ENCODE assay signal across 11 cellular contexts in the genomic region with DNA sequence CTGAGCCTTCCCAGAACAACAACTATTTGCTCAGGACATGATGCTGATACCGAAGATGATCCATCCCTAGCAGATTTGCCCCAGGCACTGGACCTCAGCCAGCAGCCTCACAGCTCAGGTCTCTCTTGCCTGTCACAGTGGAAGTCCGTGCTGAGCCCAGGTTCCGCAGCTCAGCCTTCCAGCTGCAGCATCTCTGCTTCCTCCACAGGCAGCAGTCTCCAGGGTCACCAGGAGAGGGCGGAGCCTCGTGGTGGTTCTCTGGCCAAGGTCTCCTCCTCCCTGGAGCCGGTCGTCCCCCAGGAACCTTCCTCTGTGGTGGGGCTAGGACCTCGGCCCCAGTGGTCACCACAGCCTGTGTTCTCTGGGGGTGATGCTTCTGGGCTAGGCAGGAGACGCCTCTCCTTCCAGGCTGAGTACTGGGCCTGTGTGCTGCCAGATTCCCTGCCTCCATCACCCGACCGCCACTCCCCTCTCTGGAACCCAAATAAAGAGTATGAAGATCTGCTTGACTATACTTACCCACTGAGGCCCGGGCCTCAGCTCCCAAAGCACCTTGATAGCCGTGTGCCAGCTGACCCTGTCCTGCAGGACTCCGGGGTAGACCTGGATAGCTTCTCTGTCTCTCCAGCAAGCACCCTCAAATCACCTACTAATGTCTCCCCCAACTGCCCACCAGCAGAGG. TPM values are rescaled to one million over a fixed set of nuclear protein-coding genes. Genes with fewer than 3 reads are reported as not detected.
DNase-seq lines count a peak whose midpoint lies in the region; ATAC-seq, FAIRE-seq and TF ChIP-seq lines count a peak whose summit lies in the region.
"Had no signal": no experiment of that assay in that cellular context is flagged by ENCODE, and none has a peak within 500 bp of the region (broad histone marks: within the 10 kb centered on the region; RNA-seq: fewer than 3 reads in every experiment).

No MANE protein-coding gene starts in this region.

- no peak for ATAC-seq in activated naive CD4-positive, alpha-beta T cell treated with anti-CD3 and anti-CD28 coated beads, Interleukin-2, amount 50 U/mL, for 72 hours
- ATAC-seq in GM21390 (IDR thresholded peaks at IDR 0.05; ENCODE audit: unreplicated experiment) (no peak), GM19324 (IDR thresholded peaks at IDR 0.05; ENCODE audit: low FRiP score, unreplicated experiment) (no peak)

- H3K36me3 ChIP-seq in WERI-Rb-1 (peaks cover 59% of the 10 kb centered on the region), testis (ENCODE audit: low read depth, missing control alignments) (no peaks in the 10 kb centered on the region)

- no peak for FAIRE-seq in RCC 7860 (lab: Jason Lieb, UNC)

- H3K9me3 ChIP-seq in WERI-Rb-1 (ENCODE audit: severe bottlenecking) (no peaks in the 10 kb centered on the region), testis (no peaks in the 10 kb centered on the region)

- H3K4me1 ChIP-seq in testis = peaks cover 35% of the 10 kb centered on the region

- 64 to 69% methylated on average over 3 to 14 of the region's 14 CpGs for WGBS in testis, 2 donors

- H3K27ac ChIP-seq in WERI-Rb-1 (no peak overlapping the region), testis (no peak overlapping the region)

- DNase-seq in activated naive CD4-positive, alpha-beta T cell treated with anti-CD3 and anti-CD28 coated beads, Interleukin-2, amount 50 U/mL, for 72 hours (ENCODE audit: low spot score in 2 of 2) = no peak
- DNase-seq in activated naive CD4-positive, alpha-beta T cell treated with Interleukin-2 at 50 U/mL for 16 hours = no peak
- no peak for DNase-seq in WERI-Rb-1
- peak; percentile 18 for DNase-seq in fibroblast of villous mesenchyme (ENCODE audit: low read depth)
- DNase-seq in testis = peak; percentile 44
- no peak for DNase-seq in RCC 7860 (ENCODE audit: low spot score)
- DNase-seq: cerebellar nuclear complex, DMS79 treated with DMSO at 0.1 percent for 48 hours had no signal

- H3K27me3 ChIP-seq in WERI-Rb-1 (ENCODE audit: insufficient read depth, low read depth, severe bottlenecking) (no peaks in the 10 kb centered on the region), testis (no peaks in the 10 kb centered on the region)

- TF ChIP-seq CTCF in WERI-Rb-1 (IDR thresholded peaks at IDR 0.05; ENCODE audit: low read depth, low read length) (peak; percentile 59), fibroblast of villous mesenchyme (IDR thresholded peaks at IDR 0.05; ENCODE audit: insufficient read depth, low read depth, low read length) (peak; percentile 50), testis (IDR thresholded peaks at IDR 0.05) (peak in 1 of 3 experiments; percentile 7)

- no peak overlapping the region for H3K4me3 ChIP-seq in WERI-Rb-1 (ENCODE audit: low read depth, low read length)
- H3K4me3 ChIP-seq in fibroblast of villous mesenchyme (ENCODE audit: low read depth, low read length) = no peak overlapping the region
- H3K4me3 ChIP-seq in testis = no peak overlapping the region

- intact Hi-C loops in testis (cut with DNase I; ENCODE audit: low total_unique reads) = loop anchor here (2.0 kb wide), 1 partner anchor 53 kb away; no protein-coding TSS in a partner anchor

- peak overlapping the region; percentile 81 to 92 for H3K27ac Mint-ChIP-seq in activated naive CD4-positive, alpha-beta T cell treated with anti-CD3 and anti-CD28 coated beads, Interleukin-2, amount 50 U/mL, for 72 hours
- H3K27ac Mint-ChIP-seq: T-helper 1 cell treated with Interleukin-12 subunit alpha and Interleukin-12 subunit beta and Interleukin-4 antibody, amounts not matched to agents 30 μg/mL and 1 μg/mL, for 36 hours had no signal

- H3K36me3 Mint-ChIP-seq in activated naive CD4-positive, alpha-beta T cell treated with anti-CD3 and anti-CD28 coated beads, Interleukin-2, amount 50 U/mL, for 72 hours = no peaks in the 10 kb centered on the region

- H3K9me3 Mint-ChIP-seq in activated naive CD4-positive, alpha-beta T cell treated with anti-CD3 and anti-CD28 coated beads, Interleukin-2, amount 50 U/mL, for 72 hours = no peaks in the 10 kb centered on the region
- H3K9me3 Mint-ChIP-seq: T-helper 1 cell treated with Interleukin-12 subunit alpha and Interleukin-12 subunit beta and Interleukin-4 antibody, amounts not matched to agents 30 μg/mL and 1 μg/mL, for 36 hours had no signal

- no peak for TF ChIP-seq POLR2A in testis (IDR thresholded peaks at IDR 0.05)

RNA-seq across cellular contexts. Expression of a gene that starts 15.4 kb away (rescaled TPM):
- total RNA-seq in activated naive CD4-positive, alpha-beta T cell treated with anti-CD3 and anti-CD28 coated beads, Interleukin-2, amount 50 U/mL, for 72 hours = 1 to 10 TPM; 4.1 to 4.2 TPM
- total RNA-seq in fibroblast of villous mesenchyme = 8.1 and 9.9 TPM in 2 replicates
- 10 to 100 TPM; 25.9 to 28.2 TPM for total RNA-seq in testis
- polyA plus RNA-seq in testis (ENCODE audit: insufficient read depth, low read depth, low replicate concordance) = 13.3 TPM

RNA-seq across cellular contexts. Expression of a gene that starts 58.3 kb away (rescaled TPM):
- total RNA-seq in activated naive CD4-positive, alpha-beta T cell treated with anti-CD3 and anti-CD28 coated beads, Interleukin-2, amount 50 U/mL, for 72 hours = 10 to 100 TPM; 66.8 to 72.3 TPM
- total RNA-seq in fibroblast of villous mesenchyme (91.5 and 101 TPM in 2 replicates), testis (100 to 1,000 TPM in 1 of 2 donors, 10 to 100 TPM in 1; 82.0 to 113 TPM)
- 154 TPM for polyA plus RNA-seq in testis (ENCODE audit: insufficient read depth, low read depth, low replicate concordance)

Comparison
In these comparisons a context has a peak if more than half of its experiments do, and no peak if none do; other contexts are left out.
1. DNase-seq: peak in fibroblast of villous mesenchyme (single experiment) and testis (single experiment); none in activated naive CD4-positive, alpha-beta T cell treated with anti-CD3 and anti-CD28 coated beads, Interleukin-2, amount 50 U/mL, for 72 hours (0 of 2), activated naive CD4-positive, alpha-beta T cell treated with Interleukin-2 at 50 U/mL for 16 hours (single experiment), WERI-Rb-1 (single experiment) and RCC 7860 (single experiment).